In genomic region chr4:173526034-173526482, GRCh38 we compare ENCODE assay signal across 14 cellular contexts. TPM values are rescaled to one million over a fixed set of nuclear protein-coding genes. Genes with fewer than 3 reads are reported as not detected.
A peak's percentile ranks its signal among the peaks of the same experiment; 100 is the strongest.
DNase-seq lines count a peak whose midpoint lies in the region; ATAC-seq, FAIRE-seq and TF ChIP-seq lines count a peak whose summit lies in the region.
"Had no signal": no experiment of that assay in that cellular context is flagged by ENCODE, and none has a peak within 500 bp of the region (broad histone marks: within the 10 kb centered on the region; RNA-seq: fewer than 3 reads in every experiment).

No MANE protein-coding gene starts in this region.

- POLR2A ChIA-PET in K562 (lab: Yijun Ruan, JAX): no interaction called here

- no TSS peak for BruUV-seq in K562 (replicated peaks; lab: Mats Ljungman, UMichigan)

- peak overlapping the region; percentile 60 for H3K27ac ChIP-seq in K562 (ENCODE audit: extremely low read depth, low read depth, low read length)
- H3K27ac ChIP-seq: BLaER1 treated with 17β-estradiol and CSF1 and Interleukin-3, amounts not matched to agents 10 nM and 100 nM had no signal

- FAIRE-seq in K562 (lab: Jason Lieb, UNC): peak; percentile 57
- FAIRE-seq: endometrium had no signal

- WGBS in K562 (ENCODE audit: insufficient coverage, low coverage, missing lambda C conversion rate): 34% methylated on average over 9 of the region's 10 CpGs

- H3K36me3 Mint-ChIP-seq in mesothelial cell of epicardium (peaks cover 4% of the 10 kb centered on the region), type B pancreatic cell (peaks cover 22% of the 10 kb centered on the region)

- H3K27ac Mint-ChIP-seq in mesothelial cell of epicardium: peak overlapping the region; percentile 97
- H3K27ac Mint-ChIP-seq in type B pancreatic cell: peak overlapping the region; percentile 85

- no peaks in the 10 kb centered on the region for H3K36me3 ChIP-seq in K562 (ENCODE audit: control insufficient read depth, insufficient read depth, low read length)

- H3K27me3 ChIP-seq in K562 (ENCODE audit: control insufficient read depth in 2 of 2, insufficient read depth in 2 of 2, low read length in 2 of 2): no peaks in the 10 kb centered on the region

- peaks cover 3% of the 10 kb centered on the region for H3K9me3 ChIP-seq in K562 (replicated peaks; ENCODE audit: control insufficient read depth, insufficient read depth, low read depth, low read length)

- in situ Hi-C loops in K562 (cut with MboI): no loop called here

- no peak for TF ChIP-seq POLR2A in K562 (conservative IDR thresholded peaks at IDR 0.05)

- H3K9ac ChIP-seq in K562 (ENCODE audit: insufficient read depth in 1 of 2, low read depth in 2 of 2, low read length in 2 of 2): peak overlapping the region; percentile 11 to 61; a peak in 3 of 4 replicates
- H3K9ac ChIP-seq: BLaER1 treated with 17β-estradiol and CSF1 and Interleukin-3, amounts not matched to agents 10 nM and 100 nM had no signal

- no peak for TF ChIP-seq RAD21 in K562 (CRISPR knock-in tag; conservative IDR thresholded peaks at IDR 0.05 in 1 of 2, IDR thresholded peaks at IDR 0.05 in 1 of 2)

- ATAC-seq in Right ventricle myocardium inferior (no peak), K562 (no peak), HG02938 (IDR thresholded peaks at IDR 0.05; ENCODE audit: unreplicated experiment) (no peak), sciatic nerve (no peak)
- ATAC-seq: T-cell had no signal

- H3K4me2 ChIP-seq in K562 (ENCODE audit: insufficient read depth, low read length): peak overlapping the region; percentile 66
- H3K4me2 ChIP-seq: BLaER1 treated with 17β-estradiol and CSF1 and Interleukin-3, amounts not matched to agents 10 nM and 100 nM had no signal

- no peak for TF ChIP-seq CTCF in K562 (IDR thresholded peaks at IDR 0.05 in 2 of 3, conservative IDR thresholded peaks at IDR 0.05 in 1 of 3; ENCODE audit: insufficient read depth in 2 of 3, low read depth in 1 of 3, low read length in 3 of 3)
- TF ChIP-seq CTCF in mesothelial cell of epicardium (IDR thresholded peaks at IDR 0.05; ENCODE audit: unreplicated experiment): no peak
- no peak for TF ChIP-seq CTCF in type B pancreatic cell (conservative IDR thresholded peaks at IDR 0.05)

- peak overlapping the region; percentile 51 for H3K4me3 ChIP-seq in K562
- H3K4me3 ChIP-seq: BLaER1 treated with 17β-estradiol and CSF1 and Interleukin-3, amounts not matched to agents 10 nM and 100 nM had no signal

- no peaks in the 10 kb centered on the region for H4K20me1 ChIP-seq in K562 (replicated peaks; ENCODE audit: control insufficient read depth, insufficient read depth, low read length)
- H4K20me1 ChIP-seq: BLaER1 treated with 17β-estradiol and CSF1 and Interleukin-3, amounts not matched to agents 10 nM and 100 nM had no signal

- H3K27me3 Mint-ChIP-seq in mesothelial cell of epicardium (ENCODE audit: low read depth) (peaks cover 56% of the 10 kb centered on the region), type B pancreatic cell (peaks cover 92% of the 10 kb centered on the region)

- H3K4me1 ChIP-seq in K562 (replicated peaks in 1 of 2; ENCODE audit: control insufficient read depth in 2 of 2, insufficient read depth in 2 of 2, low read length in 2 of 2): peaks cover 0 to 50% of the 10 kb centered on the region in 2 experiments; a peak in 4 of 5 replicates
- H3K4me1 ChIP-seq: BLaER1 treated with 17β-estradiol and CSF1 and Interleukin-3, amounts not matched to agents 10 nM and 100 nM had no signal

- peaks cover 35% of the 10 kb centered on the region for H3K79me2 ChIP-seq in K562 (ENCODE audit: control insufficient read depth, insufficient read depth, low read length)

- peak overlapping the region; percentile 40; the same call in 1 of the 2 replicates for H2AFZ ChIP-seq in K562 (ENCODE audit: low read depth, low read length)

- TF ChIP-seq EP300 in K562 (IDR thresholded peaks at IDR 0.05; ENCODE audit: low read length): no peak

- peak overlapping the region; percentile 95 for H3K4me3 Mint-ChIP-seq in mesothelial cell of epicardium
- H3K4me3 Mint-ChIP-seq in type B pancreatic cell: peak overlapping the region; percentile 98
- H3K4me3 Mint-ChIP-seq: T-cell had no signal

- CTCF ChIA-PET in K562 (lab: Yijun Ruan, JAX; ENCODE audit: low intra/inter-chr PET ratio): no interaction called here

- intact Hi-C loops in Right ventricle myocardium inferior (cut with DNase I): no loop called here
- intact Hi-C loops in cardiac septum (cut with DNase I): loop anchor here (10.0 kb wide), 1 partner anchor 759 kb away; the partner anchor contains the start of genes CEP44 and FBXO8
- intact Hi-C loops in K562 (cut with micrococcal nuclease): loop anchor here (5.0 kb wide), 1 partner anchor 61 kb away; no protein-coding TSS in a partner anchor
- intact Hi-C loops in sciatic nerve (cut with DNase I): loop anchor here (10.0 kb wide), 1 partner anchor 629 kb away; no protein-coding TSS in a partner anchor

- H3K9me3 Mint-ChIP-seq in mesothelial cell of epicardium (no peaks in the 10 kb centered on the region), type B pancreatic cell (no peaks in the 10 kb centered on the region)

- H3K4me1 Mint-ChIP-seq in mesothelial cell of epicardium (peaks cover 64% of the 10 kb centered on the region), type B pancreatic cell (ENCODE audit: unreplicated experiment) (peaks cover 21% of the 10 kb centered on the region)

- DNase-seq in Right ventricle myocardium inferior (ENCODE audit: missing footprints): peak; percentile 72
- no peak for DNase-seq in cardiac septum (ENCODE audit: low spot score)
- DNase-seq in K562 (ENCODE audit: extremely low read depth in 1 of 4, low spot score in 3 of 4): peak in 1 of 4 experiments; percentile 34
- DNase-seq in mesothelial cell of epicardium (ENCODE audit: low spot score in 2 of 2, unreplicated experiment in 2 of 2): no peak
- DNase-seq in type B pancreatic cell (ENCODE audit: extremely low spot score, unreplicated experiment): no peak
- DNase-seq in sciatic nerve (ENCODE audit: low spot score): no peak
- DNase-seq in NCI-H146 treated with DMSO at 0.1 percent for 48 hours (lab: John Stamatoyannopoulos, UW; ENCODE audit: unreplicated experiment): no peak
- DNase-seq: activated CD8-positive, alpha-beta memory T cell treated with anti-CD3 and anti-CD28 coated beads for 24 hours; anterior cingulate cortex; EL; T-cell had no signal

- H3K9me1 ChIP-seq in K562 (ENCODE audit: control insufficient read depth, insufficient read depth, low read length): no peaks in the 10 kb centered on the region

TF ChIP-seq in K562, 482 proteins besides CTCF, POLR2A, EP300 and RAD21:
- TF ChIP-seq CTBP1 (IDR thresholded peaks at IDR 0.05; ENCODE audit: borderline replicate concordance): no peak
- TF ChIP-seq GATAD2B (IDR thresholded peaks at IDR 0.05; ENCODE audit: borderline replicate concordance): no peak
- TF ChIP-seq, protein P1, sequence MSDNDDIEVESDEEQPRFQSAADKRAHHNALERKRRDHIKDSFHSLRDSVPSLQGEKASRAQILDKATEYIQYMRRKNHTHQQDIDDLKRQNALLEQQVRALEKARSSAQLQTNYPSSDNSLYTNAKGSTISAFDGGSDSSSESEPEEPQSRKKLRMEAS (CRISPR knock-in tag; IDR thresholded peaks at IDR 0.05): no peak
- TF ChIP-seq MTA3 (IDR thresholded peaks at IDR 0.05; ENCODE audit: borderline replicate concordance): no peak
- no peak for TF ChIP-seq SMARCA5 (IDR thresholded peaks at IDR 0.05)
- no peak for TF ChIP-seq MYBL2 (IDR thresholded peaks at IDR 0.05; ENCODE audit: low read depth)
- TF ChIP-seq MYBL2 (CRISPR knock-in tag; IDR thresholded peaks at IDR 0.05; ENCODE audit: borderline replicate concordance): no peak
- no peak for TF ChIP-seq ZNF699 (CRISPR knock-in tag; IDR thresholded peaks at IDR 0.05; ENCODE audit: insufficient replicate concordance)

RNA-seq across cellular contexts. Expression of gene HAND2, which starts 4.0 kb away (rescaled TPM):
- total RNA-seq in Right ventricle myocardium inferior: 151 TPM
- 161 TPM for total RNA-seq in cardiac septum
- 15.5 and 17.1 TPM in 2 replicates for total RNA-seq in K562 (2011; cell fraction: chromatin; rRNA removed; ENCODE audit: low replicate concordance)
- total RNA-seq in K562 (2011; cell fraction: nucleolus; rRNA removed): 13.2 and 15.0 TPM in 2 replicates
- 12.4 and 14.3 TPM in 2 replicates for total RNA-seq in K562 (2011; cell fraction: nucleoplasm; rRNA removed)
- 11.8 and 12.8 TPM in 2 replicates for total RNA-seq in K562 (2014; rRNA removed)
- total RNA-seq in K562 (2014; rRNA removed; fragmentation: Illumina TruSeq; extraction: Trizol): 3.0 and 3.3 TPM in 2 replicates
- 4.2 and 5.6 TPM in 2 replicates for total RNA-seq in K562 (2015; rRNA removed; fragmentation: Illumina TruSeq; extraction: Trizol)
- 6.0 and 6.6 TPM in 2 replicates for total RNA-seq in K562 (2021)
- 0.58 and 2.6 TPM in 2 replicates for polyA plus RNA-seq in K562 (2011; rRNA removed)
- polyA plus RNA-seq in K562 (2011; cell fraction: cytosol; rRNA removed): 0.43 and 1.7 TPM in 2 replicates
- polyA plus RNA-seq in K562 (2011; cell fraction: nucleus; rRNA removed): 0.94 and 6.5 TPM in 2 replicates
- polyA plus RNA-seq in K562 (2012): 4.1 and 4.4 TPM in 2 replicates
- polyA plus RNA-seq in K562 (2014; fragmentation: Illumina TruSeq; extraction: Trizol): 4.9 and 6.4 TPM in 2 replicates
- polyA plus RNA-seq in K562 (2014; fragmentation: Nextera tagmentation; extraction: Ambion mirVana): 1 to 10 TPM; 1.7 to 2.0 TPM
- 4.9 and 6.6 TPM in 2 replicates for polyA plus RNA-seq in K562 (2014; rRNA removed)
- polyA minus RNA-seq in K562 (2011; rRNA and poly(A)+ RNA removed): 0.30 and 2.8 TPM in 2 replicates
- 2.8 TPM in 1 of 2 replicates, not detected in the other for polyA minus RNA-seq in K562 (2011; cell fraction: cytosol; rRNA and poly(A)+ RNA removed)
- polyA minus RNA-seq in K562 (2011; cell fraction: nucleus; rRNA and poly(A)+ RNA removed): 1.3 and 3.5 TPM in 2 replicates
- 32.8 to 34.3 TPM (median 33.3 TPM) in 3 replicates for total RNA-seq in mesothelial cell of epicardium
- 8.3 and 40.3 TPM in 2 replicates for total RNA-seq in type B pancreatic cell (ENCODE audit: low replicate concordance)
- total RNA-seq in sciatic nerve: 0.27 TPM
- total RNA-seq: T-cell had no signal
